Comparison of ENCODE assay signal across 7 cellular contexts in the genomic region with DNA sequence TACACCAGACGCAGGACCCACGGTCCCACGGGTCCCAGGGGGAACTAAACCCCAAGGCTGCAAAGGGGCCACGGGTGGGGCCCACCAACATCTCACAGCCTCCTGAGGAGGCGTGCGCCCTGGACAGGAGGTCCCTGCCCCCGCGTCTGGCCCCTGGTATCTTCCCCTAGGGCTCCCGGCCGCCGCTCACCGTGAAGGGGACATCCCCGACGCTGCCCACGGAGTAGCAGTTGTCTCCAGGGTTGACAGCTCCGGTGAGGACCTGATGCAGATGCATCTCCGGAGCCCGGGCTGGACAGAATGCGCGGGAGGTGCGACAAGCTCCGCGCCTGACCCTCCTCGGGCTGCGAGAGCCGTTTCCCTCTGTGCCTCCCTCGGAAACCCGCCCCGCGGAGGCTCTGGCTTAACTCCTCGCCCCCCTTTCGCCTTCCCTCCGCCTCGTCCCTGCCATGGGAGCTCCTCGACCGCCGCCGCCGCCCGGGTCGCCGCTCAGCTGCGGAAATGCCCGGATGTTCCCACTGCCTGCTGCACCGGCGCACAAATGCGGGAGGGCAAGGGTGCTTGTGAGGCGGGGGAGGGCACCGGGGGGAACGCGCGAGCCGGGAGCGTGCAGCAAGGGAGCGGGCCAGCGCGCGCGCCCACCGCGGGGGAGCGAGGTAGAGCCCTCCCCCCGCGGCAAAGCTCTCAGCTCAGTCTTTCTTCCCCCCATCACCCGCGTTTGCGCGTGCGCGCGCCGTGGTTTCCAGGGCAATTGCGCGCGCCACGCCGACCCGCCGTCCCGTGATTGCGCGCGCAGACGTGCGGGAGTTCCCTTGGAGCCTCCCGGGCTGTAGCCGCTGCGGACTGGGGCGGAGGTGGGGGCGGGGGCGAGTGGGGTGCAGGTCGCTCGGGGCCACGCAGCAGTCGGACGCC. TPM values are rescaled to one million over a fixed set of nuclear protein-coding genes. Genes with fewer than 3 reads are reported as not detected.
DNase-seq lines count a peak whose midpoint lies in the region; ATAC-seq, FAIRE-seq and TF ChIP-seq lines count a peak whose summit lies in the region.

DMXL2 (minus strand) TSS at position 503 of the 912 bp plus-strand sequence; CDS start at position 277, 226 bp downstream.

- H3K27ac Mint-ChIP-seq in activated CD4-positive, alpha-beta T cell treated with anti-CD3 and anti-CD28 coated beads for 36 hours, result peak within 1 kb of the TSS; percentile 58
- H3K27ac Mint-ChIP-seq in chondrocyte (ENCODE audit: unreplicated experiment), result peak within 1 kb of the TSS; percentile 76

- no peaks in the 10 kb centered on the region for H3K36me3 ChIP-seq in kidney (ENCODE audit: control insufficient read depth in 1 of 2, insufficient read depth in 2 of 2, low read length in 2 of 2)

- peak within 1 kb of the TSS; percentile 77 to 86 for H3K9ac ChIP-seq in kidney (ENCODE audit: low read length in 2 of 2)

- H3K4me3 Mint-ChIP-seq in activated CD4-positive, alpha-beta T cell treated with anti-CD3 and anti-CD28 coated beads for 36 hours, result peak within 1 kb of the TSS; percentile 83
- H3K4me3 Mint-ChIP-seq in chondrocyte (ENCODE audit: unreplicated experiment), result peak within 1 kb of the TSS; percentile 86

- H3K36me3 Mint-ChIP-seq in activated CD4-positive, alpha-beta T cell treated with anti-CD3 and anti-CD28 coated beads for 36 hours (ENCODE audit: low read depth), result no peaks in the 10 kb centered on the region
- H3K36me3 Mint-ChIP-seq in chondrocyte (ENCODE audit: low read depth), result no peaks in the 10 kb centered on the region

- peaks cover 17% of the 10 kb centered on the region for H3K27me3 Mint-ChIP-seq in activated CD4-positive, alpha-beta T cell treated with anti-CD3 and anti-CD28 coated beads for 36 hours
- H3K27me3 Mint-ChIP-seq in chondrocyte (ENCODE audit: low read depth), result peaks cover 4% of the 10 kb centered on the region

- H3K9me3 Mint-ChIP-seq in activated CD4-positive, alpha-beta T cell treated with anti-CD3 and anti-CD28 coated beads for 36 hours (ENCODE audit: low read depth), result no peaks in the 10 kb centered on the region
- no peaks in the 10 kb centered on the region for H3K9me3 Mint-ChIP-seq in chondrocyte (ENCODE audit: low read depth)

- H3K4me3 ChIP-seq in kidney (ENCODE audit: low read length in 2 of 2), result peak within 1 kb of the TSS; percentile 90 to 91

- POLR2A ChIA-PET in activated CD4-positive, alpha-beta T cell treated with anti-CD3 and anti-CD28 coated beads for 36 hours (lab: Charles Lee), result interaction anchor here (0.6 kb wide), 1 partner anchor 114 kb away, joined by 3 read pairs; no protein-coding TSS in a partner anchor

- FAIRE-seq in kidney (lab: Jason Lieb, UNC), result no peak

- H3K27ac ChIP-seq in kidney (ENCODE audit: low read depth in 2 of 2, low read length in 2 of 2), result peak within 1 kb of the TSS; percentile 79 to 88

- H3K4me1 Mint-ChIP-seq in activated CD4-positive, alpha-beta T cell treated with anti-CD3 and anti-CD28 coated beads for 36 hours, result peaks cover 21% of the 10 kb centered on the region
- H3K4me1 Mint-ChIP-seq in chondrocyte (ENCODE audit: low read depth), result peaks cover 31% of the 10 kb centered on the region

- CTCF ChIA-PET in activated CD4-positive, alpha-beta T cell treated with anti-CD3 and anti-CD28 coated beads for 36 hours (lab: Charles Lee), result interaction anchor here (0.6 to 4.5 kb wide), 7 partner anchors 9 to 154 kb away, joined by 3 to 28 read pairs (median 5); no protein-coding TSS in a partner anchor

- no peak for TF ChIP-seq CTCF in chondrocyte (IDR thresholded peaks at IDR 0.05)
- TF ChIP-seq CTCF in kidney (IDR thresholded peaks at IDR 0.05; ENCODE audit: borderline replicate concordance, extremely low read depth, insufficient read depth), result no peak

- peaks cover 0 to 6% of the 10 kb centered on the region in 2 donors for H3K4me1 ChIP-seq in kidney (ENCODE audit: control insufficient read depth in 1 of 2, insufficient read depth in 1 of 2, low read depth in 1 of 2, low read length in 2 of 2)

- peak; percentile 26 for ATAC-seq in GM18520 (IDR thresholded peaks at IDR 0.05; ENCODE audit: unreplicated experiment)
- peak; percentile 63 for ATAC-seq in HG03045 (IDR thresholded peaks at IDR 0.05; ENCODE audit: unreplicated experiment)
- ATAC-seq in activated CD4-positive, alpha-beta T cell treated with anti-CD3 and anti-CD28 coated beads for 36 hours, result peak; percentile 72

- no peaks in the 10 kb centered on the region for H3K9me3 ChIP-seq in kidney (ENCODE audit: control insufficient read depth in 1 of 2, low read length in 2 of 2)

- peak; percentile 69 for DNase-seq in NCI-H2196 treated with DMSO at 0.1 percent for 48 hours (lab: John Stamatoyannopoulos, UW; ENCODE audit: unreplicated experiment)
- DNase-seq in activated CD4-positive, alpha-beta T cell treated with anti-CD3 and anti-CD28 coated beads for 36 hours, result peak; percentile 85
- peak; percentile 94 for DNase-seq in chondrocyte (ENCODE audit: low spot score)
- DNase-seq in kidney, result peak; percentile 95
- DNase-seq in stimulated activated CD4-positive, alpha-beta T cell treated with anti-CD3 and anti-CD28 coated beads, Interleukin-15, amount 100 ng/mL, for 1 hour (ENCODE audit: low read depth in 1 of 2, low spot score in 1 of 2), result peak; percentile 15 to 69

- intact Hi-C loops in activated CD4-positive, alpha-beta T cell treated with anti-CD3 and anti-CD28 coated beads for 36 hours (cut with DNase I, micrococcal nuclease), result loop anchor here (1.0 to 5.0 kb wide), 2 partner anchors 115 to 154 kb away; partner anchors contain the start of gene LYSMD2 (in 1 of the 2)
- intact Hi-C loops in kidney (cut with DNase I), result no loop called here

RNA-seq across cellular contexts. Expression of gene DMXL2, which starts in this region (rescaled TPM):
- total RNA-seq in activated CD4-positive, alpha-beta T cell treated with anti-CD3 and anti-CD28 coated beads for 36 hours, result 1 to 10 TPM; 5.9 to 7.0 TPM
- 20.0 to 25.0 TPM (median 20.7 TPM) in 3 replicates for total RNA-seq in chondrocyte
- total RNA-seq in kidney, result 29.0 TPM
- polyA plus RNA-seq in kidney (ENCODE audit: insufficient read depth, low read depth, low replicate concordance), result 14.6 TPM

Comparison
In these comparisons a context has a peak if more than half of its experiments do, and no peak if none do; other contexts are left out.
1. Peak in every context shown above with its lines: DNase-seq, ATAC-seq, H3K4me3 ChIP-seq and H3K27ac ChIP-seq.
2. DNase-seq: peak in every context shown above with its lines; median percentile 95 in kidney; 94 in chondrocyte; 85 in activated CD4-positive, alpha-beta T cell treated with anti-CD3 and anti-CD28 coated beads for 36 hours; 69 in NCI-H2196 treated with DMSO at 0.1 percent for 48 hours; 42 in stimulated activated CD4-positive, alpha-beta T cell treated with anti-CD3 and anti-CD28 coated beads, Interleukin-15, amount 100 ng/mL, for 1 hour.